Comparison of ENCODE assay signal across 8 cellular contexts in genomic region chr2:166417669-166418068, GRCh38. TPM values are rescaled to one million over a fixed set of nuclear protein-coding genes. Genes with fewer than 3 reads are reported as not detected.
A peak's percentile ranks its signal among the peaks of the same experiment; 100 is the strongest.
DNase-seq lines count a peak whose midpoint lies in the region; ATAC-seq and TF ChIP-seq lines count a peak whose summit lies in the region.

No MANE protein-coding gene starts in this region.

- H3K36me3 Mint-ChIP-seq in activated CD8-positive, alpha-beta T cell treated with anti-CD3 and anti-CD28 coated beads for 36 hours (ENCODE audit: low read depth) = no peaks in the 10 kb centered on the region

- H3K4me1 Mint-ChIP-seq in activated CD8-positive, alpha-beta T cell treated with anti-CD3 and anti-CD28 coated beads for 36 hours (ENCODE audit: low read depth) = no peaks in the 10 kb centered on the region

- CTCF ChIA-PET in activated CD8-positive, alpha-beta T cell treated with anti-CD3 and anti-CD28 coated beads for 36 hours (lab: Charles Lee) = no interaction called here

- H3K9me3 Mint-ChIP-seq in activated CD8-positive, alpha-beta T cell treated with anti-CD3 and anti-CD28 coated beads for 36 hours = no peaks in the 10 kb centered on the region

- no peak overlapping the region for H3K4me3 Mint-ChIP-seq in activated CD8-positive, alpha-beta T cell treated with anti-CD3 and anti-CD28 coated beads for 36 hours

- ATAC-seq in GM19395 (IDR thresholded peaks at IDR 0.05; ENCODE audit: unreplicated experiment) (peak; percentile 50), HG03175 (IDR thresholded peaks at IDR 0.05; ENCODE audit: unreplicated experiment) (no peak)
- no peak for ATAC-seq in activated CD8-positive, alpha-beta T cell treated with anti-CD3 and anti-CD28 coated beads for 36 hours

- POLR2A ChIA-PET in activated CD8-positive, alpha-beta T cell treated with anti-CD3 and anti-CD28 coated beads for 36 hours (lab: Charles Lee) = no interaction called here

- no peaks in the 10 kb centered on the region for H3K27me3 Mint-ChIP-seq in activated CD8-positive, alpha-beta T cell treated with anti-CD3 and anti-CD28 coated beads for 36 hours

- intact Hi-C loops in activated CD8-positive, alpha-beta T cell treated with anti-CD3 and anti-CD28 coated beads for 36 hours (cut with micrococcal nuclease) = no loop called here

- DNase-seq in AG08395 (ENCODE audit: low spot score) (peak; percentile 7), NCI-H748 (lab: John Stamatoyannopoulos, UW; ENCODE audit: unreplicated experiment) (peak; percentile 38), fibroblast of gingiva (ENCODE audit: low read depth) (peak; percentile 49), T1000 (lab: John Stamatoyannopoulos, UW) (no peak)
- DNase-seq in activated CD8-positive, alpha-beta T cell treated with anti-CD3 and anti-CD28 coated beads for 36 hours = no peak
- no peak for DNase-seq in activated CD8-positive, alpha-beta memory T cell treated with anti-CD3 and anti-CD28 coated beads, Interleukin-2, amount 50 U/mL, for 4 hours

- no peak for TF ChIP-seq CTCF in activated CD8-positive, alpha-beta T cell treated with anti-CD3 and anti-CD28 coated beads for 36 hours (IDR thresholded peaks at IDR 0.05)

- H3K27ac Mint-ChIP-seq in activated CD8-positive, alpha-beta T cell treated with anti-CD3 and anti-CD28 coated beads for 36 hours = no peak overlapping the region

RNA-seq across cellular contexts. Expression of gene SCN9A, which starts 41.9 kb away (rescaled TPM):
- not detected for total RNA-seq in activated CD8-positive, alpha-beta T cell treated with anti-CD3 and anti-CD28 coated beads for 36 hours

Comparison
In these comparisons a context has a peak if more than half of its experiments do, and no peak if none do; other contexts are left out.
1. DNase-seq: peak in AG08395 (single experiment), NCI-H748 (single experiment) and fibroblast of gingiva (single experiment); none in activated CD8-positive, alpha-beta T cell treated with anti-CD3 and anti-CD28 coated beads for 36 hours (single experiment), T1000 (single experiment) and activated CD8-positive, alpha-beta memory T cell treated with anti-CD3 and anti-CD28 coated beads, Interleukin-2, amount 50 U/mL, for 4 hours (single experiment).